Comparison of ENCODE assay signal across 16 cellular contexts in the genomic region with DNA sequence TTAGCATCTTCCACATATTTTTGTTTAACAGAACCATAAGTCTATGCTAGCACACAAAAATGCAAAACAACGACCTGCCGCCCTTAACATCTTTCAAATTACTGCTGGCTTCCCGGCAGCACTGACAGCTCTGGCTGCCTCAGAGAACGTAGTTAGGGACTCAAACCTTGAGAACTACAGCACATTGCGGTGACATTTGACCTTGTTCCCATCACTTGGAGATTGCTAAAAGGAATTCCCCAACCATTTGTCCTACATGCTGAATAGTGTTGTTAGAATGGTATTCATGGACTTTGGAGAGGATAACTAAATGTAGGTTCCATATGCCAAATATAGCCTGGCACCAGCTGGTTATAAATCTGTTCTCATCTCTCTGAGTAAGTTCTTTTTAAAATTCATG.
"Had no signal": no experiment of that assay in that cellular context is flagged by ENCODE, and none has a peak within 500 bp of the region (broad histone marks: within the 10 kb centered on the region; RNA-seq: fewer than 3 reads in every experiment).

No MANE protein-coding gene starts in this region.

- H3K4me1 ChIP-seq: heart right ventricle, lower lobe of right lung had no signal

- H3K36me3 Mint-ChIP-seq: activated naive CD8-positive, alpha-beta T cell; naive thymus-derived CD8-positive, alpha-beta T cell; T-cell had no signal

- DNase-seq: activated CD4-positive, alpha-beta T cell treated with anti-CD3 and anti-CD28 coated beads for 1 hour; activated CD4-positive, alpha-beta T cell treated with anti-CD3 and anti-CD28 coated beads, Interleukin-2, amount 50 U/mL, for 48 hours; activated gamma-delta T cell; activated T-cell treated with anti-CD3 and anti-CD28 coated beads, Interleukin-2, amount 50 U/mL, for 48 hours; foreskin melanocyte; heart right ventricle; lower lobe of right lung; midbrain; naive thymus-derived CD8-positive, alpha-beta T cell; stimulated activated CD4-positive, alpha-beta T cell treated with anti-CD3 and anti-CD28 coated beads, Interleukin-4, amount 100 ng/mL, for 4 hours; stimulated activated naive CD8-positive, alpha-beta T cell treated with anti-CD3 and anti-CD28 coated beads, Interleukin-15, amount 100 ng/mL, for 72 hours; T-cell; T1000 had no signal

- H3K27me3 ChIP-seq: heart right ventricle had no signal

- H3K4me3 Mint-ChIP-seq: activated naive CD8-positive, alpha-beta T cell; naive thymus-derived CD8-positive, alpha-beta T cell; stimulated activated naive CD8-positive, alpha-beta T cell treated with anti-CD3 and anti-CD28 coated beads, Interleukin-15, amount 100 ng/mL, for 72 hours; T-cell had no signal

- H3K4me1 Mint-ChIP-seq: naive thymus-derived CD8-positive, alpha-beta T cell; stimulated activated naive CD8-positive, alpha-beta T cell treated with anti-CD3 and anti-CD28 coated beads, Interleukin-15, amount 100 ng/mL, for 72 hours; T-cell had no signal

- H3K27me3 Mint-ChIP-seq: activated naive CD8-positive, alpha-beta T cell; naive thymus-derived CD8-positive, alpha-beta T cell; stimulated activated naive CD8-positive, alpha-beta T cell treated with anti-CD3 and anti-CD28 coated beads, Interleukin-15, amount 100 ng/mL, for 72 hours; T-cell had no signal

- ATAC-seq: heart right ventricle; lower lobe of right lung; naive thymus-derived CD8-positive, alpha-beta T cell; stimulated activated naive CD8-positive, alpha-beta T cell treated with anti-CD3 and anti-CD28 coated beads, Interleukin-15, amount 100 ng/mL, for 72 hours; T-cell had no signal

- H3K9me3 Mint-ChIP-seq: stimulated activated naive CD8-positive, alpha-beta T cell treated with anti-CD3 and anti-CD28 coated beads, Interleukin-15, amount 100 ng/mL, for 72 hours had no signal

- H3K36me3 ChIP-seq: heart right ventricle, lower lobe of right lung, thoracic aorta had no signal

- H3K27ac ChIP-seq: heart right ventricle, lower lobe of right lung, skin epidermis, thoracic aorta had no signal

- H3K4me3 ChIP-seq: heart right ventricle, lower lobe of right lung, skin epidermis, thoracic aorta had no signal

- H3K27ac Mint-ChIP-seq: activated naive CD8-positive, alpha-beta T cell; naive thymus-derived CD8-positive, alpha-beta T cell; stimulated activated naive CD8-positive, alpha-beta T cell treated with anti-CD3 and anti-CD28 coated beads, Interleukin-15, amount 100 ng/mL, for 72 hours; T-cell had no signal

- H3K9me3 ChIP-seq: heart right ventricle, lower lobe of right lung, thoracic aorta had no signal
